In genomic region chr7:5517057-5517456, GRCh38 we compare ENCODE assay signal across 31 cellular contexts.
"Had no signal": no experiment of that assay in that cellular context is flagged by ENCODE, and none has a peak within 500 bp of the region (broad histone marks: within the 10 kb centered on the region; RNA-seq: fewer than 3 reads in every experiment).

No MANE protein-coding gene starts in this region.

- ATAC-seq: activated CD4-positive, alpha-beta T cell treated with anti-CD3 and anti-CD28 coated beads for 36 hours; activated CD8-positive, alpha-beta memory T cell treated with anti-CD3 and anti-CD28 coated beads, Interleukin-2, amount 10 ng/mL, durations not matched to agents 7 days and 5 days; activated CD8-positive, alpha-beta T cell treated with anti-CD3 and anti-CD28 coated beads, Interleukin-2, amount 10 ng/mL, durations not matched to agents 7 days and 5 days; activated T-cell treated with anti-CD3 and anti-CD28 coated beads, Interleukin-2, amount 50 U/mL, for 4 hours; activated T-helper 17 cell treated with anti-CD3 and anti-CD28 coated beads, Interleukin-2, amount 50 U/mL, for 72 hours; foreskin keratinocyte; gastroesophageal sphincter had no signal

- H3K27me3 ChIP-seq: brain microvascular endothelial cell, dorsolateral prefrontal cortex, esophagus muscularis mucosa, foreskin keratinocyte, gastroesophageal sphincter had no signal

- H3K36me3 ChIP-seq: esophagus muscularis mucosa, gastroesophageal sphincter had no signal

- H3K27ac ChIP-seq: brain microvascular endothelial cell, coronary artery, dorsolateral prefrontal cortex, esophagus muscularis mucosa, foreskin keratinocyte, gastroesophageal sphincter had no signal

- H3K27me3 Mint-ChIP-seq: activated CD4-positive, alpha-beta memory T cell treated with anti-CD3 and anti-CD28 coated beads for 36 hours; activated CD4-positive, alpha-beta T cell treated with anti-CD3 and anti-CD28 coated beads for 36 hours; activated CD8-positive, alpha-beta memory T cell treated with anti-CD3 and anti-CD28 coated beads, Interleukin-2, amount 10 ng/mL, durations not matched to agents 7 days and 5 days; activated naive CD8-positive, alpha-beta T cell; activated T-helper 17 cell treated with anti-CD3 and anti-CD28 coated beads, Interleukin-2, amount 50 U/mL, for 72 hours; central memory CD8-positive, alpha-beta T cell; dendritic cell treated with granulocyte-macrophage colony-stimulating factor and Interleukin-4, amounts not matched to agents 40 ng/mL and 50 ng/mL, for 4 days had no signal

- H3K4me3 Mint-ChIP-seq: activated CD4-positive, alpha-beta memory T cell treated with anti-CD3 and anti-CD28 coated beads for 36 hours; activated CD4-positive, alpha-beta T cell treated with anti-CD3 and anti-CD28 coated beads for 36 hours; activated CD4-positive, alpha-beta T cell treated with anti-CD3 and anti-CD28 coated beads, Interleukin-2, amount 10 ng/mL, durations not matched to agents 24 days and 14 days; activated CD8-positive, alpha-beta memory T cell treated with anti-CD3 and anti-CD28 coated beads, Interleukin-2, amount 10 ng/mL, durations not matched to agents 7 days and 5 days; activated CD8-positive, alpha-beta T cell treated with anti-CD3 and anti-CD28 coated beads, Interleukin-2, amount 10 ng/mL, durations not matched to agents 7 days and 5 days; activated naive CD8-positive, alpha-beta T cell; activated T-cell treated with anti-CD3 and anti-CD28 coated beads, Interleukin-2, amount 50 U/mL, for 4 hours; activated T-helper 17 cell treated with anti-CD3 and anti-CD28 coated beads, Interleukin-2, amount 50 U/mL, for 72 hours; central memory CD8-positive, alpha-beta T cell; dendritic cell treated with granulocyte-macrophage colony-stimulating factor and Interleukin-4, amounts not matched to agents 40 ng/mL and 50 ng/mL, for 4 days; endodermal cell had no signal

- H3K36me3 Mint-ChIP-seq: activated CD4-positive, alpha-beta memory T cell treated with anti-CD3 and anti-CD28 coated beads for 36 hours; activated CD8-positive, alpha-beta memory T cell treated with anti-CD3 and anti-CD28 coated beads, Interleukin-2, amount 10 ng/mL, durations not matched to agents 7 days and 5 days; activated naive CD8-positive, alpha-beta T cell had no signal

- DNase-seq: activated CD4-positive, alpha-beta memory T cell treated with anti-CD3 and anti-CD28 coated beads for 36 hours; activated CD4-positive, alpha-beta T cell treated with anti-CD3 and anti-CD28 coated beads for 36 hours; activated CD4-positive, alpha-beta T cell treated with anti-CD3 and anti-CD28 coated beads, Interleukin-2, amount 10 ng/mL, durations not matched to agents 24 days and 14 days; activated CD4-positive, CD25-positive, alpha-beta regulatory T cell; activated CD4-positive, CD25-positive, alpha-beta regulatory T cell treated with anti-CD3 and anti-CD28 coated beads, Interleukin-2, amount 50 U/mL, for 72 hours; activated CD8-positive, alpha-beta memory T cell treated with anti-CD3 and anti-CD28 coated beads, Interleukin-2, amount 10 ng/mL, durations not matched to agents 7 days and 5 days; activated CD8-positive, alpha-beta memory T cell treated with anti-CD3 and anti-CD28 coated beads, Interleukin-2, amount 50 U/mL, for 4 hours; activated CD8-positive, alpha-beta T cell treated with anti-CD3 and anti-CD28 coated beads, Interleukin-2, amount 10 ng/mL, durations not matched to agents 7 days and 5 days; activated effector memory CD4-positive, alpha-beta T cell treated with Interleukin-2 at 50 U/mL for 16 hours; activated gamma-delta T cell treated with Interleukin-2 at 50 U/mL for 16 hours; activated naive CD4-positive, alpha-beta T cell treated with anti-CD3 and anti-CD28 coated beads, Interleukin-2, amount 50 U/mL, for 16 hours; activated naive CD4-positive, alpha-beta T cell treated with Interleukin-2 at 50 U/mL for 16 hours; activated T-cell treated with anti-CD3 and anti-CD28 coated beads, Interleukin-2, amount 50 U/mL, for 4 hours; amniotic stem cell; anterior cingulate cortex; brain microvascular endothelial cell; dorsolateral prefrontal cortex; effector memory CD4-positive, alpha-beta T cell; endodermal cell; erythroblast; foreskin keratinocyte; T-helper 2 cell had no signal

- H3K9me3 Mint-ChIP-seq: activated CD4-positive, alpha-beta memory T cell treated with anti-CD3 and anti-CD28 coated beads for 36 hours; activated CD4-positive, alpha-beta T cell treated with anti-CD3 and anti-CD28 coated beads, Interleukin-2, amount 10 ng/mL, durations not matched to agents 24 days and 14 days; activated T-cell treated with anti-CD3 and anti-CD28 coated beads, Interleukin-2, amount 50 U/mL, for 4 hours; activated T-helper 17 cell treated with anti-CD3 and anti-CD28 coated beads, Interleukin-2, amount 50 U/mL, for 72 hours; central memory CD8-positive, alpha-beta T cell; dendritic cell treated with granulocyte-macrophage colony-stimulating factor and Interleukin-4, amounts not matched to agents 40 ng/mL and 50 ng/mL, for 4 days; endodermal cell had no signal

- H3K4me3 ChIP-seq: coronary artery, dorsolateral prefrontal cortex, esophagus muscularis mucosa, gastroesophageal sphincter had no signal

- FAIRE-seq: astrocyte, bronchial epithelial cell had no signal

- H3K9me3 ChIP-seq: esophagus muscularis mucosa, gastroesophageal sphincter had no signal

- H3K27ac Mint-ChIP-seq: activated CD4-positive, alpha-beta memory T cell treated with anti-CD3 and anti-CD28 coated beads for 36 hours; activated CD4-positive, alpha-beta T cell treated with anti-CD3 and anti-CD28 coated beads for 36 hours; activated CD4-positive, alpha-beta T cell treated with anti-CD3 and anti-CD28 coated beads, Interleukin-2, amount 10 ng/mL, durations not matched to agents 24 days and 14 days; activated CD8-positive, alpha-beta memory T cell treated with anti-CD3 and anti-CD28 coated beads, Interleukin-2, amount 10 ng/mL, durations not matched to agents 7 days and 5 days; activated CD8-positive, alpha-beta T cell treated with anti-CD3 and anti-CD28 coated beads, Interleukin-2, amount 10 ng/mL, durations not matched to agents 7 days and 5 days; activated naive CD8-positive, alpha-beta T cell; activated T-helper 17 cell treated with anti-CD3 and anti-CD28 coated beads, Interleukin-2, amount 50 U/mL, for 72 hours; dendritic cell treated with granulocyte-macrophage colony-stimulating factor and Interleukin-4, amounts not matched to agents 40 ng/mL and 50 ng/mL, for 4 days; endodermal cell had no signal

- H3K4me1 ChIP-seq: foreskin keratinocyte had no signal
